Comparison of ENCODE assay signal across 29 cellular contexts in genomic region chr9:129740666-129741464, GRCh38. TPM values are rescaled to one million over a fixed set of nuclear protein-coding genes. Genes with fewer than 3 reads are reported as not detected.
"Had no signal": no experiment of that assay in that cellular context is flagged by ENCODE, and none has a peak within 500 bp of the region (broad histone marks: within the 10 kb centered on the region; RNA-seq: fewer than 3 reads in every experiment).

No MANE protein-coding gene starts in this region.

- H3K27me3 Mint-ChIP-seq: activated CD8-positive, alpha-beta T cell treated with anti-CD3 and anti-CD28 coated beads for 36 hours; activated naive CD4-positive, alpha-beta T cell treated with anti-CD3 and anti-CD28 coated beads, Interleukin-2, amount 50 U/mL, for 24 hours; T-helper 17 cell had no signal

- H3K36me3 ChIP-seq: ascending aorta, breast epithelium, cardiac muscle cell, WERI-Rb-1 had no signal

- H3K27ac ChIP-seq: ascending aorta, breast epithelium, cardiac muscle cell, WERI-Rb-1 had no signal

- H3K9me3 Mint-ChIP-seq: activated B cell treated with CpG ODN at 0.5 μM for 24 hours; activated CD8-positive, alpha-beta T cell treated with anti-CD3 and anti-CD28 coated beads for 36 hours; activated naive CD4-positive, alpha-beta T cell treated with anti-CD3 and anti-CD28 coated beads for 36 hours; activated naive CD4-positive, alpha-beta T cell treated with anti-CD3 and anti-CD28 coated beads, Interleukin-2, amount 50 U/mL, for 24 hours; activated naive CD8-positive, alpha-beta T cell treated with anti-CD3 and anti-CD28 coated beads for 36 hours; activated naive CD8-positive, alpha-beta T cell treated with anti-CD3 and anti-CD28 coated beads, Interleukin-2, amount 50 U/mL, for 24 hours; activated T-helper 1 cell treated with anti-CD3 and anti-CD28 coated beads, Interleukin-12 subunit alpha, Interleukin-12 subunit beta, Interleukin-2, Interleukin-4 antibody, amounts not matched to agents 30 ng/mL and 10 ng/mL and 1 ng/mL, durations not matched to agents 14 hours and 24 hours and 36 hours; activated T-helper 2 cell treated with anti-CD3 and anti-CD28 coated beads, Interferon-gamma antibody, Interleukin-2, Interleukin-4, amounts not matched to agents 10 μg/mL and 5 μg/mL and 100 μg/mL, durations not matched to agents 14 hours and 24 hours and 36 hours; brain; T-helper 2 cell treated with Interferon-gamma antibody and Interleukin-4, amounts not matched to agents 5 μg/mL and 100 μg/mL, for 36 hours had no signal

- H3K27ac Mint-ChIP-seq: activated B cell treated with CpG ODN at 0.5 μM for 24 hours; activated CD8-positive, alpha-beta T cell treated with anti-CD3 and anti-CD28 coated beads for 36 hours; activated naive CD4-positive, alpha-beta T cell treated with anti-CD3 and anti-CD28 coated beads for 36 hours; activated naive CD4-positive, alpha-beta T cell treated with anti-CD3 and anti-CD28 coated beads, Interleukin-2, amount 50 U/mL, for 24 hours; activated naive CD8-positive, alpha-beta T cell treated with anti-CD3 and anti-CD28 coated beads for 36 hours; activated naive CD8-positive, alpha-beta T cell treated with anti-CD3 and anti-CD28 coated beads, Interleukin-2, amount 50 U/mL, for 24 hours; activated T-helper 1 cell treated with anti-CD3 and anti-CD28 coated beads, Interleukin-12 subunit alpha, Interleukin-12 subunit beta, Interleukin-2, Interleukin-4 antibody, amounts not matched to agents 30 ng/mL and 10 ng/mL and 1 ng/mL, durations not matched to agents 14 hours and 24 hours and 36 hours; activated T-helper 2 cell treated with anti-CD3 and anti-CD28 coated beads, Interferon-gamma antibody, Interleukin-2, Interleukin-4, amounts not matched to agents 10 μg/mL and 5 μg/mL and 100 μg/mL, durations not matched to agents 14 hours and 24 hours and 36 hours; brain; T-helper 17 cell; T-helper 2 cell treated with Interferon-gamma antibody and Interleukin-4, amounts not matched to agents 5 μg/mL and 100 μg/mL, for 36 hours had no signal

- H3K27me3 ChIP-seq: ascending aorta, breast epithelium, cardiac muscle cell had no signal

- H3K36me3 Mint-ChIP-seq: activated naive CD4-positive, alpha-beta T cell treated with anti-CD3 and anti-CD28 coated beads, Interleukin-2, amount 50 U/mL, for 24 hours; activated naive CD8-positive, alpha-beta T cell treated with anti-CD3 and anti-CD28 coated beads for 36 hours; brain had no signal

- ATAC-seq: activated CD4-positive, CD25-positive, alpha-beta regulatory T cell treated with anti-CD3 and anti-CD28 coated beads, Interleukin-2, amount 50 U/mL, for 24 hours; activated CD8-positive, alpha-beta T cell treated with anti-CD3 and anti-CD28 coated beads for 36 hours; activated naive CD8-positive, alpha-beta T cell treated with anti-CD3 and anti-CD28 coated beads, Interleukin-2, amount 50 U/mL, for 24 hours; esophagus mucosa; T-helper 17 cell had no signal

- H3K4me1 ChIP-seq: ascending aorta had no signal

- H3K4me3 Mint-ChIP-seq: activated B cell treated with CpG ODN at 0.5 μM for 24 hours; activated CD8-positive, alpha-beta T cell treated with anti-CD3 and anti-CD28 coated beads for 36 hours; activated naive CD4-positive, alpha-beta T cell treated with anti-CD3 and anti-CD28 coated beads for 36 hours; activated naive CD4-positive, alpha-beta T cell treated with anti-CD3 and anti-CD28 coated beads, Interleukin-2, amount 50 U/mL, for 24 hours; activated naive CD8-positive, alpha-beta T cell treated with anti-CD3 and anti-CD28 coated beads for 36 hours; activated naive CD8-positive, alpha-beta T cell treated with anti-CD3 and anti-CD28 coated beads, Interleukin-2, amount 50 U/mL, for 24 hours; activated T-helper 1 cell treated with anti-CD3 and anti-CD28 coated beads, Interleukin-12 subunit alpha, Interleukin-12 subunit beta, Interleukin-2, Interleukin-4 antibody, amounts not matched to agents 30 ng/mL and 10 ng/mL and 1 ng/mL, durations not matched to agents 14 hours and 24 hours and 36 hours; brain; T-helper 17 cell; T-helper 2 cell treated with Interferon-gamma antibody and Interleukin-4, amounts not matched to agents 5 μg/mL and 100 μg/mL, for 36 hours had no signal

- H3K9me3 ChIP-seq: ascending aorta, breast epithelium had no signal

- DNase-seq: activated B cell treated with CpG ODN at 0.5 μM for 24 hours; activated CD4-positive, alpha-beta T cell treated with anti-CD3 and anti-CD28 coated beads for 48 hours; activated CD4-positive, alpha-beta T cell treated with anti-CD3 and anti-CD28 coated beads, Interleukin-2, amount 50 U/mL, for 1 hour; activated CD4-positive, alpha-beta T cell treated with anti-CD3 and anti-CD28 coated beads, Interleukin-2, amount 50 U/mL, for 48 hours; activated CD8-positive, alpha-beta memory T cell treated with anti-CD3 and anti-CD28 coated beads for 24 hours; activated CD8-positive, alpha-beta T cell treated with anti-CD3 and anti-CD28 coated beads for 36 hours; activated effector memory CD4-positive, alpha-beta T cell treated with anti-CD3 and anti-CD28 coated beads, Interleukin-2, amount 50 U/mL, for 16 hours; activated naive CD4-positive, alpha-beta T cell treated with anti-CD3 and anti-CD28 coated beads for 36 hours; activated naive CD8-positive, alpha-beta T cell treated with anti-CD3 and anti-CD28 coated beads for 36 hours; activated naive CD8-positive, alpha-beta T cell treated with anti-CD3 and anti-CD28 coated beads, Interleukin-2, amount 50 U/mL, for 24 hours; activated T-cell treated with anti-CD3 and anti-CD28 coated beads, Interleukin-2, amount 50 U/mL, for 48 hours; central memory CD4-positive, alpha-beta T cell; effector CD8-positive, alpha-beta T cell; foreskin fibroblast; head of caudate nucleus; T-helper 1 cell; T-helper 17 cell; T1000; WERI-Rb-1 had no signal

- H3K4me3 ChIP-seq: ascending aorta, breast epithelium, cardiac muscle cell had no signal

RNA-seq across cellular contexts. Expression of gene PTGES, which starts 12.0 kb away (rescaled TPM):
- total RNA-seq: activated B cell treated with CpG ODN at 0.5 μM for 24 hours had no signal
